ENCODE assay signal across 4 cellular contexts in the genomic region with DNA sequence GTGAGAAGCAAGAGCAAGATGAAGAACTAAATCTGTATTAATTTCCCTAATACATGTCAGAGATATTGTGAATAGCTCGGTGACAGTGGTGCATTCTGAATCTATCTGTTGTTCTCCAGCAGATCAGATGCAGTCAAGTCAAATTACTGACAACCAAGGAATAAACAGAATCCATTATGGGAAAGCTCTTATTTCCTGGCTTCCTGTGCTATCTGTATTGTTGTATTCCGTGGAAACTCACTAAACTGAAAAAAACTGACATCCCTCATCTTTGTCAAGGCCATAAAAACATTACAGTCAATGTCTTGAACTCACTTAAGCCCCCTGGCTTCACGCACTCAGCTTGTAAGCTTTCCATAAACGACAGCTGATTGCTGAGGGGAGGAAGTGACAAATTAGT.
"Had no signal": no experiment of that assay in that cellular context is flagged by ENCODE, and none has a peak within 500 bp of the region (broad histone marks: within the 10 kb centered on the region; RNA-seq: fewer than 3 reads in every experiment).

No MANE protein-coding gene starts in this region.

- DNase-seq: GM23248, GOT3, H7, IMR-90 had no signal
